ENCODE assay signal across 8 cellular contexts in the genomic region with DNA sequence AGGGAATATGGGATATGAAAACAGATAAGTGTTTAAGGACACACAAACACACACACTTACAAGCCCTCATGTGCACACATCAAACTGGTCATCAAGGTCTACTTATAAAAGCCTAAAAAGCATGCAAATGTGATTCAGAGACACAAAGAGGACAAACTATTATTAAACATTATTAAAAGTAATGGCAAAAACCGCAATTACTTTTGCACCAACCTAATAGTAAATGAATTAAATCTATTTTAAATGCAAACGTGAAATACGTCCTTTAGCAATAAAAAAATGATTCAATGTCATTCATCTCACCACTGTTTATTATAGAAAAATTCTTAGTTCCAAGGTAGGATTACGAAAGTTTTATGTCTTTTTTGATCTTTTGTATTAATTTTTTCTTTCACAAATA.
"Had no signal": no experiment of that assay in that cellular context is flagged by ENCODE, and none has a peak within 500 bp of the region (broad histone marks: within the 10 kb centered on the region; RNA-seq: fewer than 3 reads in every experiment).

No MANE protein-coding gene starts in this region.

- H3K27ac ChIP-seq: GM23248 had no signal

- H3K4me3 Mint-ChIP-seq: IgD-negative memory B cell had no signal

- H3K4me1 ChIP-seq: HAP-1 had no signal

- ATAC-seq: HCT116 had no signal

- H3K9me3 ChIP-seq: HAP-1 had no signal

- DNase-seq: GM23248, GOT3, H7, KBM-7 had no signal

- H3K27ac Mint-ChIP-seq: IgD-negative memory B cell had no signal

- H3K4me3 ChIP-seq: GM23248, HAP-1 had no signal

- H2AFZ ChIP-seq: GM23248 had no signal

- FAIRE-seq: HTR-8/SVneo had no signal

- H3K36me3 Mint-ChIP-seq: IgD-negative memory B cell had no signal

- H3K9ac ChIP-seq: GM23248 had no signal

- H3K36me3 ChIP-seq: HAP-1 had no signal

- H3K4me1 Mint-ChIP-seq: IgD-negative memory B cell had no signal
